Comparison of ENCODE assay signal across 8 cellular contexts in the genomic region with DNA sequence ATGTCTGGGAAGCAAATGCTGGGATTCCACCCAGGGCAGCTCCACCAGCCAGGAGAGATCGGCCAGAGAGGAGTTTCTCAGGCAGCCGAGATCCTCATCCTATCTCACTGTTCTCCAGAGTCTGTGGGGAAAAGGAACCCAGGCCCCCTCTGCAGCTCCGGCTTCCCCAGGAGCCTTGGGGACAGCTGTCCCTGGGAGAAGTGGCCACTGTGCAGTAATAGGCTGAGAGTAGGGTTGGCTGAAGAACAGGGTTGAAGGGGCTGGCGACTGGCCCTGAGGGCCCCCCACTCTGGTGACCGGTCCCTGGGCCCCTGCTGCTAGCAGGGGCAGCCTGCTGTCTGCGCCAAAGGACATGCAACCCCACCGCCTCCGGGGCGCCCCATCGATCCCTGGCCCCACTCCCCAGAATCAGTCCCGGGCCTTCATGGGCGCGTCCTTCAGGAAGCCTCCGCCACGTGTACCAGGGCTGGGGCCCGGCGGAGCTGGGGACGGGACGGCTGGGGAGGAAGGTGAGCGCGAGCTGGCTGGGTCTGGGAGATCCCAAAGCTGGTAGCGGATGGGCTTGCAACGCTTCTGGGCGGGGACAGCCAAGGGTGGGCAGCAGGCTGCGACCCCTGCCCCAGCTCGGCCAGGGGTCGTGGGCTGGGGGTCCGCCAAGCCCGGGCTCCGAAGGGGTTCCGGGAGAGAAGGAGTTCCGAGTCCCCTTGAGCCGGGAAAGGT. TPM values are rescaled to one million over a fixed set of nuclear protein-coding genes. Genes with fewer than 3 reads are reported as not detected.
DNase-seq lines count a peak whose midpoint lies in the region; ATAC-seq and TF ChIP-seq lines count a peak whose summit lies in the region.

No MANE protein-coding gene starts in this region.

- H3K27ac ChIP-seq in ACC112 (ENCODE audit: low read depth, low read length) (peak overlapping the region; percentile 60), spleen (peak overlapping the region; percentile 38 to 92 (median 86))

- no peak overlapping the region for H3K27ac Mint-ChIP-seq in activated naive CD8-positive, alpha-beta T cell treated with anti-CD3 and anti-CD28 coated beads for 36 hours

- H3K36me3 Mint-ChIP-seq in activated naive CD8-positive, alpha-beta T cell treated with anti-CD3 and anti-CD28 coated beads for 36 hours, result no peaks in the 10 kb centered on the region

- DNase-seq in activated naive CD8-positive, alpha-beta T cell treated with anti-CD3 and anti-CD28 coated beads for 36 hours, result no peak
- peak; percentile 84 for DNase-seq in spleen
- no peak for DNase-seq in AG20443 (ENCODE audit: low spot score)
- DNase-seq in germinal center (ENCODE audit: low spot score), result no peak
- DNase-seq in SIG-M5 treated with dmso at 0.1 percent for 504 hours (lab: John Stamatoyannopoulos, UW; ENCODE audit: unreplicated experiment), result no peak

- WGBS in spleen, 5 donors, result 13 to 75% (median 15%) methylated on average over 6 to 33 of the region's 33 CpGs

- H3K27me3 ChIP-seq in ACC112 (ENCODE audit: insufficient read depth, low read length) (no peaks in the 10 kb centered on the region), spleen (replicated peaks in 1 of 7) (peaks cover 0 to 22% (median 0%) of the 10 kb centered on the region in 7 donors)

- H3K27me3 Mint-ChIP-seq in activated naive CD8-positive, alpha-beta T cell treated with anti-CD3 and anti-CD28 coated beads for 36 hours, result no peaks in the 10 kb centered on the region

- no peak for TF ChIP-seq CTCF in spleen (IDR thresholded peaks at IDR 0.05 in 8 of 11, conservative IDR thresholded peaks at IDR 0.05 in 3 of 11)

- peaks cover 21% of the 10 kb centered on the region for H3K4me1 Mint-ChIP-seq in activated naive CD8-positive, alpha-beta T cell treated with anti-CD3 and anti-CD28 coated beads for 36 hours

- peaks cover 7% of the 10 kb centered on the region; the same call in 1 of the 2 replicates for H3K36me3 ChIP-seq in ACC112 (ENCODE audit: insufficient read depth, low read length)
- H3K36me3 ChIP-seq in spleen, result no peaks in the 10 kb centered on the region

- H2AFZ ChIP-seq in ACC112 (ENCODE audit: low read length, unreplicated experiment), result no peak overlapping the region

- H3K4me3 ChIP-seq in ACC112 (ENCODE audit: low read depth, low read length), result peak overlapping the region; percentile 96
- H3K4me3 ChIP-seq in iPS-18c (ENCODE audit: insufficient read depth, low read depth, low read length), result peak overlapping the region; percentile 76
- peak overlapping the region; percentile 47 to 78 (median 70) for H3K4me3 ChIP-seq in spleen

- H3K4me3 Mint-ChIP-seq in activated naive CD8-positive, alpha-beta T cell treated with anti-CD3 and anti-CD28 coated beads for 36 hours, result peak overlapping the region; percentile 57

- H3K79me2 ChIP-seq in ACC112 (ENCODE audit: control insufficient read depth, insufficient read depth, low read length, unreplicated experiment), result peaks cover 61% of the 10 kb centered on the region

- H3K9me3 Mint-ChIP-seq in activated naive CD8-positive, alpha-beta T cell treated with anti-CD3 and anti-CD28 coated beads for 36 hours, result no peaks in the 10 kb centered on the region

- peak; percentile 2 for ATAC-seq in HG02759 (IDR thresholded peaks at IDR 0.05; ENCODE audit: unreplicated experiment)

- no peak for TF ChIP-seq POLR2A in spleen (IDR thresholded peaks at IDR 0.05)

- H3K9me3 ChIP-seq in iPS-18c (ENCODE audit: control insufficient read depth, insufficient read depth, low read length), result no peaks in the 10 kb centered on the region
- no peaks in the 10 kb centered on the region for H3K9me3 ChIP-seq in spleen

- intact Hi-C loops in spleen (cut with DNase I; ENCODE audit: low total_unique reads), result no loop called here

- H3K4me1 ChIP-seq in ACC112 (ENCODE audit: control insufficient read depth, insufficient read depth, low read length, unreplicated experiment), result peaks cover 64% of the 10 kb centered on the region
- peaks cover 12 to 73% (median 40%) of the 10 kb centered on the region in 6 donors for H3K4me1 ChIP-seq in spleen

RNA-seq across cellular contexts. Expression of gene STXBP1, which starts 44.0 kb away (rescaled TPM):
- 10 to 100 TPM; 18.8 to 19.9 TPM for total RNA-seq in activated naive CD8-positive, alpha-beta T cell treated with anti-CD3 and anti-CD28 coated beads for 36 hours
- total RNA-seq in spleen, result 10 to 100 TPM; 26.0 to 75.7 (median 38.5) TPM
- polyA plus RNA-seq in spleen, result 1 to 10 TPM; 4.3 to 7.6 (median 6.0) TPM
